In the genomic region with DNA sequence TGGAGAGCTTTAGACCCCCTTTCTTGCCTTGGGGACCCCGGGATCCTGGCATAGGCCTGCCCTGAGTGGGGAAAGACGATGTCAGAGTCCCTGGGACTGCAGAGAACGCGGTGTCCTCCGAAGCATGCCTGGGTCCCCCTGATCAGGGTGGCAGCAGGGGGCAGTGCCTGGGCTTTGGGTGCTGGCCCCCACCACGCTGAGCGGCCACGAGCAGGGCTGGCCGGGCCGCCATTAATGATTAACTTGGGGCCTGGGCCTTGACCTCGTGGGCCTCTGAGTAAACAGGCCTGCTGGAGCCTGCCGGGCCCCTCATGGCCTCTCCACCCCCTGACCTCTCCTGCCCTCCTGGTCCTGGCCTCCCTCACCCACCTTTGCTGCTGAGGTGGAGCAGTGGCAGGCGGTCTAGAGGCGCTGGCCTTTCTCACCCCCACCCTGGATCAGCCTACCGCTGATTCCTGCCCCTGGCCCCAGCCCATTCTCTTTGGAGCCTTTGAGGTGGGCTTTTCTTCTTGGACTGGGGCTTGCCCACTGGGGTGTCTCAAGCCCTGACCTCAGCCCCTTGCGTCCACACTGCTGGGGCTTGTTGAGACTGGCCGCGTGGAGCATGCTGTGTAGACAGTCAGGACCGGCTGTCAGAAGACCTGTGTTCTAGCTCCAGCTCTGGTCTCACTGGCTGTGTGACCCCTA, we compare ENCODE assay signal across 18 cellular contexts. TPM values are rescaled to one million over a fixed set of nuclear protein-coding genes. Genes with fewer than 3 reads are reported as not detected.
A peak's percentile ranks its signal among the peaks of the same experiment; 100 is the strongest.
DNase-seq lines count a peak whose midpoint lies in the region; ATAC-seq, FAIRE-seq and TF ChIP-seq lines count a peak whose summit lies in the region.
"Had no signal": no experiment of that assay in that cellular context is flagged by ENCODE, and none has a peak within 500 bp of the region (broad histone marks: within the 10 kb centered on the region; RNA-seq: fewer than 3 reads in every experiment).

No MANE protein-coding gene starts in this region.

- peak overlapping the region; percentile 72 for H3K4me2 ChIP-seq in HepG2 (ENCODE audit: low read depth, low read length)
- H3K4me2 ChIP-seq: KMS-11, PC-9 had no signal

- H3K9ac ChIP-seq in HepG2 (ENCODE audit: insufficient read depth, low read depth, low read length) = peak overlapping the region; percentile 73
- H3K9ac ChIP-seq: KMS-11 had no signal

- no peaks in the 10 kb centered on the region for H3K27me3 Mint-ChIP-seq in Caco-2 (ENCODE audit: insufficient read depth, unreplicated experiment)

- no peak overlapping the region for H2AFZ ChIP-seq in HepG2 (ENCODE audit: low read length)
- H2AFZ ChIP-seq: PC-9 had no signal

- peak in 1 of 2 experiments; percentile 49 for TF ChIP-seq CTCF in Caco-2 (IDR thresholded peaks at IDR 0.05; ENCODE audit: insufficient read depth in 1 of 2, low read depth in 1 of 2, low read length in 1 of 2, severe bottlenecking in 1 of 2, unreplicated experiment in 1 of 2)
- TF ChIP-seq CTCF in VCaP (conservative IDR thresholded peaks at IDR 0.05) = no peak
- TF ChIP-seq CTCF in HepG2 (CRISPR knock-in tag; IDR thresholded peaks at IDR 0.05) = peak; percentile 86
- TF ChIP-seq CTCF in ovary (IDR thresholded peaks at IDR 0.05) = no peak

- H3K4me1 Mint-ChIP-seq in Caco-2 (ENCODE audit: low read depth, unreplicated experiment) = peaks cover 37% of the 10 kb centered on the region
- H3K4me1 Mint-ChIP-seq in stimulated activated effector memory CD8-positive, alpha-beta T cell treated with anti-CD3 and anti-CD28 coated beads, Interleukin-12 subunit alpha, Interleukin-12 subunit beta, amount 100 ng/mL, for 72 hours = peaks cover 21% of the 10 kb centered on the region

- H3K36me3 Mint-ChIP-seq in Caco-2 (ENCODE audit: insufficient read depth, unreplicated experiment) = peaks cover 6% of the 10 kb centered on the region
- H3K36me3 Mint-ChIP-seq in stimulated activated effector memory CD8-positive, alpha-beta T cell treated with anti-CD3 and anti-CD28 coated beads, Interleukin-12 subunit alpha, Interleukin-12 subunit beta, amount 100 ng/mL, for 72 hours = no peaks in the 10 kb centered on the region

- TF ChIP-seq EP300 in HepG2 (IDR thresholded peaks at IDR 0.05; ENCODE audit: low read depth in 2 of 2, low read length in 2 of 2) = peak; percentile 84 to 99; a peak in 3 of 4 replicates
- peak; percentile 97 for TF ChIP-seq EP300 in HepG2 (CRISPR knock-in tag; IDR thresholded peaks at IDR 0.05; ENCODE audit: borderline replicate concordance)
- no peak for TF ChIP-seq EP300 in ovary (IDR thresholded peaks at IDR 0.05)

- FAIRE-seq in HepG2 (lab: Jason Lieb, UNC) = peak; percentile 82

- WGBS in HepG2 (ENCODE audit: low lambda C conversion rate) = 14% methylated on average over 4 of the region's 19 CpGs
- WGBS in ovary, 3 donors = 84 to 85% (median 85%) methylated on average over 17 to 19 of the region's 19 CpGs

- ATAC-seq in HepG2 (peak; percentile 78), HG02623 (IDR thresholded peaks at IDR 0.05; ENCODE audit: unreplicated experiment) (no peak)
- no peak for ATAC-seq in stimulated activated effector memory CD8-positive, alpha-beta T cell treated with anti-CD3 and anti-CD28 coated beads, Interleukin-12 subunit alpha, Interleukin-12 subunit beta, amount 100 ng/mL, for 72 hours

- no peaks in the 10 kb centered on the region for H3K79me2 ChIP-seq in HepG2 (ENCODE audit: insufficient read depth, low read length)

- H3K36me3 ChIP-seq in Caco-2 (ENCODE audit: control insufficient read depth, insufficient read depth, low read length) (no peaks in the 10 kb centered on the region), HepG2 (replicated peaks in 1 of 2; ENCODE audit: control insufficient read depth in 1 of 2, insufficient read depth in 2 of 2, low read length in 2 of 2) (no peaks in the 10 kb centered on the region), ovary (no peaks in the 10 kb centered on the region)

- BruUV-seq in Caco-2 (replicated peaks; lab: Mats Ljungman, UMichigan) (no TSS peak), HepG2 (replicated peaks; lab: Mats Ljungman, UMichigan) (TSS peak; percentile 76)

- H3K27ac ChIP-seq in VCaP = peak overlapping the region; percentile 90; the same call in 1 of the 2 replicates
- peak overlapping the region; percentile 94 for H3K27ac ChIP-seq in HepG2 (ENCODE audit: extremely low read length, insufficient read depth, low read length)
- H3K27ac ChIP-seq in ovary = no peak overlapping the region
- H3K27ac ChIP-seq: KMS-11, PC-9, RWPE1 had no signal

- peak; percentile 85 for TF ChIP-seq RAD21 in HepG2 (CRISPR knock-in tag; IDR thresholded peaks at IDR 0.05)

- H3K4me3 ChIP-seq in Caco-2 (ENCODE audit: low read depth, low read length) = no peak overlapping the region
- H3K4me3 ChIP-seq in HepG2 (replicated peaks in 1 of 3; ENCODE audit: insufficient read depth in 1 of 3, low read depth in 2 of 3, low read length in 3 of 3) = peak overlapping the region in 1 of 3 experiments; percentile 48; a peak in 2 of 6 replicates
- H3K4me3 ChIP-seq in ovary = no peak overlapping the region
- H3K4me3 ChIP-seq: PC-9 had no signal

- DNase-seq in Caco-2 (peak; percentile 94), HepG2 (ENCODE audit: low spot score) (peak; percentile 93), Kasumi-1 (lab: John Stamatoyannopoulos, UW) (no peak), ovary (no peak)
- no peak for DNase-seq in stimulated activated effector memory CD8-positive, alpha-beta T cell treated with anti-CD3 and anti-CD28 coated beads, Interleukin-12 subunit alpha, Interleukin-12 subunit beta, amount 100 ng/mL, for 72 hours (ENCODE audit: low spot score in 2 of 2)
- DNase-seq: COR-L47, GF-D8, H9, NCI-H1417, NCI-H187, NCI-H2107, NCI-H524 treated with DMSO at 0.1 percent for 48 hours, PC-9 had no signal

- H3K9me3 ChIP-seq in Caco-2 (0 out of 2 replicates have a peak, but pooled peaks cover 5% of the 10 kb centered on the region), HepG2 (ENCODE audit: low read length) (no peaks in the 10 kb centered on the region), ovary (no peaks in the 10 kb centered on the region)

- H3K27ac Mint-ChIP-seq in Caco-2 (ENCODE audit: unreplicated experiment) = peak overlapping the region; percentile 76
- peak overlapping the region; percentile 52 for H3K27ac Mint-ChIP-seq in stimulated activated effector memory CD8-positive, alpha-beta T cell treated with anti-CD3 and anti-CD28 coated beads, Interleukin-12 subunit alpha, Interleukin-12 subunit beta, amount 100 ng/mL, for 72 hours
- H3K27ac Mint-ChIP-seq: H9 had no signal

- TF ChIP-seq POLR2A in HepG2 (IDR thresholded peaks at IDR 0.05; ENCODE audit: insufficient read depth in 1 of 2, low read depth in 2 of 2, low read length in 2 of 2) (peak in 1 of 2 experiments; percentile 65; a peak in 2 of 4 replicates), ovary (IDR thresholded peaks at IDR 0.05) (no peak)

- intact Hi-C loops in Caco-2 (cut with micrococcal nuclease; ENCODE audit: unreplicated experiment) (loop anchor here (1.0 to 5.0 kb wide), 4 partner anchors 17 to 127 kb away; partner anchors contain the start of gene CEBPA), HepG2 (cut with micrococcal nuclease; ENCODE audit: unreplicated experiment) (loop anchor here (1.0 kb wide), 1 partner anchor 26 kb away; the partner anchor contains the start of gene CEBPA), ovary (cut with DNase I) (no loop called here)

- no peaks in the 10 kb centered on the region for H4K20me1 ChIP-seq in HepG2 (ENCODE audit: insufficient read depth, low read length)

- in situ Hi-C loops in HepG2 (cut with HindIII; ENCODE audit: extremely low pct_ligation_motif_present, low pct_unique_long_range_greater_than_20kb) = no loop called here

- CTCF ChIA-PET in Caco-2 (lab: Charles Lee) = interaction anchor here (0.6 to 1.8 kb wide), 3 partner anchors 26 to 62 kb away, joined by 3 to 9 read pairs (median 4); partner anchors contain the start of gene CEBPA
- CTCF ChIA-PET in HepG2 (lab: Yijun Ruan, JAX; ENCODE audit: low intra/inter-chr PET ratio, low total read pairs) = interaction anchor here (2.7 kb wide), 1 partner anchor 26 kb away, joined by 13 read pairs; the partner anchor contains the start of gene CEBPA

- H3K27me3 ChIP-seq in Caco-2 (replicated peaks; ENCODE audit: control insufficient read depth, insufficient read depth, low read length) (no peaks in the 10 kb centered on the region), HepG2 (ENCODE audit: control insufficient read depth in 1 of 2, insufficient read depth in 2 of 2, low read length in 2 of 2) (no peaks in the 10 kb centered on the region), ovary (no peaks in the 10 kb centered on the region)

- no peaks in the 10 kb centered on the region for H3K9me3 Mint-ChIP-seq in Caco-2 (ENCODE audit: unreplicated experiment)
- no peaks in the 10 kb centered on the region for H3K9me3 Mint-ChIP-seq in stimulated activated effector memory CD8-positive, alpha-beta T cell treated with anti-CD3 and anti-CD28 coated beads, Interleukin-12 subunit alpha, Interleukin-12 subunit beta, amount 100 ng/mL, for 72 hours
- H3K9me3 Mint-ChIP-seq: H9 had no signal

- H3K4me1 ChIP-seq in Caco-2 = peaks cover 80% of the 10 kb centered on the region
- peaks cover 88% of the 10 kb centered on the region for H3K4me1 ChIP-seq in HepG2 (ENCODE audit: insufficient read depth, low read length)
- no peaks in the 10 kb centered on the region for H3K4me1 ChIP-seq in ovary (ENCODE audit: insufficient read depth)

- H3K4me3 Mint-ChIP-seq in Caco-2 (ENCODE audit: unreplicated experiment) = peak overlapping the region; percentile 35
- no peak overlapping the region for H3K4me3 Mint-ChIP-seq in stimulated activated effector memory CD8-positive, alpha-beta T cell treated with anti-CD3 and anti-CD28 coated beads, Interleukin-12 subunit alpha, Interleukin-12 subunit beta, amount 100 ng/mL, for 72 hours
- H3K4me3 Mint-ChIP-seq: H9 had no signal

- POLR2A ChIA-PET in Caco-2 (lab: Charles Lee) = interaction anchor here (1.0 to 1.6 kb wide), 2 partner anchors 26 to 127 kb away, joined by 4 to 6 read pairs; partner anchors contain the start of gene CEBPA
- POLR2A ChIA-PET in HepG2 (lab: Yijun Ruan, JAX) = interaction anchor here (1.0 to 9.0 kb wide), 13 partner anchors 9 to 131 kb away, joined by 3 to 380 read pairs (median 5); partner anchors contain the start of genes CEBPA and CEBPG

RNA-seq across cellular contexts. Expression of gene CEBPA, which starts 26.3 kb away (rescaled TPM):
- total RNA-seq in Caco-2 (2022) = 97.9 and 110 TPM in 2 replicates
- total RNA-seq in HepG2 (2016; rRNA removed; fragmentation: Illumina TruSeq; extraction: Trizol) = 99.9 and 103 TPM in 2 replicates
- 28.5 and 32.0 TPM in 2 replicates for total RNA-seq in HepG2 (2016; cell fraction: cytosol; rRNA removed; fragmentation: Illumina TruSeq; extraction: Trizol; ENCODE audit: low read depth)
- total RNA-seq in HepG2 (2016; cell fraction: insoluble cytoplasmic fraction; rRNA removed; fragmentation: Illumina TruSeq; extraction: Trizol) = 99.3 and 101 TPM in 2 replicates
- total RNA-seq in HepG2 (2016; cell fraction: membrane; rRNA removed; fragmentation: Illumina TruSeq; extraction: Trizol) = 88.0 and 107 TPM in 2 replicates
- 47.4 and 51.4 TPM in 2 replicates for total RNA-seq in HepG2 (2016; cell fraction: nucleus; rRNA removed; fragmentation: Illumina TruSeq; extraction: Trizol)
- polyA plus RNA-seq in HepG2 (2011; rRNA removed) = 24.8 and 35.0 TPM in 2 replicates
- 40.5 and 42.6 TPM in 2 replicates for polyA plus RNA-seq in HepG2 (2011; cell fraction: cytosol; rRNA removed)
- polyA plus RNA-seq in HepG2 (2011; cell fraction: nucleus; rRNA removed) = 17.3 and 19.3 TPM in 2 replicates
- 22.3 and 27.0 TPM in 2 replicates for polyA plus RNA-seq in HepG2 (2012)
- polyA plus RNA-seq in HepG2 (2016; cell fraction: cytosol; fragmentation: Illumina TruSeq; extraction: Trizol; ENCODE audit: low read depth) = 23.5 and 27.9 TPM in 2 replicates
- 121 and 123 TPM in 2 replicates for polyA plus RNA-seq in HepG2 (2016; cell fraction: insoluble cytoplasmic fraction; fragmentation: Illumina TruSeq; extraction: Trizol; ENCODE audit: low read depth)
- polyA plus RNA-seq in HepG2 (2016; cell fraction: membrane; fragmentation: Illumina TruSeq; extraction: Trizol; ENCODE audit: low read depth) = 68.7 and 77.8 TPM in 2 replicates
- 76.4 and 86.3 TPM in 2 replicates for polyA plus RNA-seq in HepG2 (2016; cell fraction: nucleus; fragmentation: Illumina TruSeq; extraction: Trizol; ENCODE audit: insufficient read depth, low read depth)
- 4.5 and 45.0 TPM in 2 replicates for polyA minus RNA-seq in HepG2 (2011; rRNA and poly(A)+ RNA removed; ENCODE audit: low replicate concordance)
- 25.4 and 32.4 TPM in 2 replicates for polyA minus RNA-seq in HepG2 (2011; cell fraction: cytosol; rRNA and poly(A)+ RNA removed)
- 15.6 and 18.2 TPM in 2 replicates for polyA minus RNA-seq in HepG2 (2011; cell fraction: nucleus; rRNA and poly(A)+ RNA removed)
- 1 to 10 TPM; 1.5 to 6.1 (median 3.7) TPM for total RNA-seq in ovary
- polyA plus RNA-seq in ovary = 1 to 10 TPM in 1 of 2 donors, under 1 TPM in 1; 0.92 to 4.3 TPM
- total RNA-seq: M059J had no signal

RNA-seq across cellular contexts. Expression of gene SLC7A10, which starts 50.4 kb away (rescaled TPM):
- total RNA-seq in Caco-2 (2022) = not detected in 2 replicates
- total RNA-seq in HepG2 (2016; rRNA removed; fragmentation: Illumina TruSeq; extraction: Trizol) = 0.41 and 2.2 TPM in 2 replicates
- 2.6 and 2.7 TPM in 2 replicates for total RNA-seq in HepG2 (2016; cell fraction: cytosol; rRNA removed; fragmentation: Illumina TruSeq; extraction: Trizol; ENCODE audit: low read depth)
- 0.51 and 1.7 TPM in 2 replicates for total RNA-seq in HepG2 (2016; cell fraction: insoluble cytoplasmic fraction; rRNA removed; fragmentation: Illumina TruSeq; extraction: Trizol)
- 1.5 and 1.7 TPM in 2 replicates for total RNA-seq in HepG2 (2016; cell fraction: membrane; rRNA removed; fragmentation: Illumina TruSeq; extraction: Trizol)
- 1.7 and 2.4 TPM in 2 replicates for total RNA-seq in HepG2 (2016; cell fraction: nucleus; rRNA removed; fragmentation: Illumina TruSeq; extraction: Trizol)
- polyA plus RNA-seq in HepG2 (2011; rRNA removed) = 1.1 TPM in 2 replicates
- 0.85 and 1.0 TPM in 2 replicates for polyA plus RNA-seq in HepG2 (2011; cell fraction: cytosol; rRNA removed)
- 4.6 and 6.0 TPM in 2 replicates for polyA plus RNA-seq in HepG2 (2011; cell fraction: nucleus; rRNA removed)
- polyA plus RNA-seq in HepG2 (2012) = 0.63 and 0.66 TPM in 2 replicates
- 2.1 and 2.7 TPM in 2 replicates for polyA plus RNA-seq in HepG2 (2016; cell fraction: cytosol; fragmentation: Illumina TruSeq; extraction: Trizol; ENCODE audit: low read depth)
- 1.1 and 1.2 TPM in 2 replicates for polyA plus RNA-seq in HepG2 (2016; cell fraction: insoluble cytoplasmic fraction; fragmentation: Illumina TruSeq; extraction: Trizol; ENCODE audit: low read depth)
- polyA plus RNA-seq in HepG2 (2016; cell fraction: membrane; fragmentation: Illumina TruSeq; extraction: Trizol; ENCODE audit: low read depth) = 2.4 and 2.6 TPM in 2 replicates
- 5.9 and 6.0 TPM in 2 replicates for polyA plus RNA-seq in HepG2 (2016; cell fraction: nucleus; fragmentation: Illumina TruSeq; extraction: Trizol; ENCODE audit: insufficient read depth, low read depth)
- polyA minus RNA-seq in HepG2 (2011; rRNA and poly(A)+ RNA removed; ENCODE audit: low replicate concordance) = 1.7 TPM in 1 of 2 replicates, not detected in the other
- polyA minus RNA-seq in HepG2 (2011; cell fraction: cytosol; rRNA and poly(A)+ RNA removed) = 0.35 and 0.40 TPM in 2 replicates
- 0.62 and 0.64 TPM in 2 replicates for polyA minus RNA-seq in HepG2 (2011; cell fraction: nucleus; rRNA and poly(A)+ RNA removed)
- not detected for total RNA-seq in ovary
- not detected for polyA plus RNA-seq in ovary
- total RNA-seq: M059J, PC-9 had no signal

Comparison
In these comparisons a context has a peak if more than half of its experiments do, and no peak if none do; other contexts are left out.
1. DNase-seq: peak in Caco-2 (2 of 2) and HepG2 (single experiment); none in stimulated activated effector memory CD8-positive, alpha-beta T cell treated with anti-CD3 and anti-CD28 coated beads, Interleukin-12 subunit alpha, Interleukin-12 subunit beta, amount 100 ng/mL, for 72 hours (0 of 2), Kasumi-1 (0 of 2) and ovary (0 of 5).
2. H3K27ac ChIP-seq: peak in VCaP (single experiment) and HepG2 (single experiment); none in ovary (0 of 2).
3. RNA of gene CEBPA, which starts 26.3 kb away (total RNA-seq): 97.9 to 110 TPM in Caco-2 and 28.5 to 107 TPM in HepG2; 1.5 to 6.1 TPM in ovary; every median in the first group is over 4 times any median in the second.
4. intact Hi-C loops: an anchor here in Caco-2 (1.0 to 5.0 kb wide) and HepG2 (1.0 kb wide); none called in ovary.